Comparison of ENCODE assay signal across 21 cellular contexts in genomic region chr4:4413373-4413725, GRCh38. TPM values are rescaled to one million over a fixed set of nuclear protein-coding genes. Genes with fewer than 3 reads are reported as not detected.
DNase-seq lines count a peak whose midpoint lies in the region; ATAC-seq, FAIRE-seq and TF ChIP-seq lines count a peak whose summit lies in the region.
"Had no signal": no experiment of that assay in that cellular context is flagged by ENCODE, and none has a peak within 500 bp of the region (broad histone marks: within the 10 kb centered on the region; RNA-seq: fewer than 3 reads in every experiment).

No MANE protein-coding gene starts in this region.

- in situ Hi-C loops in HepG2 (cut with HindIII; ENCODE audit: extremely low pct_ligation_motif_present, low pct_unique_long_range_greater_than_20kb): no loop called here

- no peak for TF ChIP-seq CTCF in HepG2 (CRISPR knock-in tag; IDR thresholded peaks at IDR 0.05)
- TF ChIP-seq CTCF in sigmoid colon (IDR thresholded peaks at IDR 0.05): no peak
- no peak for TF ChIP-seq CTCF in hepatocyte (IDR thresholded peaks at IDR 0.05; ENCODE audit: poor library complexity)
- no peak for TF ChIP-seq CTCF in foreskin fibroblast (IDR thresholded peaks at IDR 0.05; ENCODE audit: low read depth, low read length)

- TF ChIP-seq EP300 in HepG2 (IDR thresholded peaks at IDR 0.05; ENCODE audit: low read depth in 2 of 2, low read length in 2 of 2) (no peak), HepG2 (CRISPR knock-in tag; IDR thresholded peaks at IDR 0.05; ENCODE audit: borderline replicate concordance) (no peak), sigmoid colon (IDR thresholded peaks at IDR 0.05) (no peak)

- H3K27ac ChIP-seq in CD8-positive, alpha-beta memory T cell (ENCODE audit: low read depth, low read length): no peak overlapping the region
- H3K27ac ChIP-seq in HepG2 (ENCODE audit: extremely low read length, insufficient read depth, low read length): no peak overlapping the region
- no peak overlapping the region for H3K27ac ChIP-seq in sigmoid colon
- H3K27ac ChIP-seq in hepatocyte: no peak overlapping the region
- H3K27ac ChIP-seq: GM23248, KMS-11, SJSA1 had no signal

- DNase-seq in CD8-positive, alpha-beta memory T cell: no peak
- DNase-seq in HepG2 (ENCODE audit: low spot score) (no peak), sigmoid colon (peak; percentile 44), hepatocyte (ENCODE audit: low spot score) (no peak), foreskin fibroblast (no peak)
- no peak for DNase-seq in activated CD8-positive, alpha-beta memory T cell treated with anti-CD3 and anti-CD28 coated beads, Interleukin-2, amount 10 ng/mL, durations not matched to agents 7 days and 5 days
- DNase-seq: Caco-2; CD4-positive, CD25-positive, alpha-beta regulatory T cell; DMS 273 treated with DMSO at 0.1 percent for 48 hours; DMS79 treated with DMSO at 0.1 percent for 48 hours; GM23248; NCI-H1105; NCI-H146; NCI-H2029; NCI-H345; NCI-H774 had no signal

- H3K4me3 Mint-ChIP-seq in CD8-positive, alpha-beta memory T cell: no peak overlapping the region
- H3K4me3 Mint-ChIP-seq in activated T-helper 17 cell treated with anti-CD3 and anti-CD28 coated beads, Interleukin-2, amount 50 U/mL, for 72 hours: no peak overlapping the region
- no peak overlapping the region for H3K4me3 Mint-ChIP-seq in activated CD8-positive, alpha-beta memory T cell treated with anti-CD3 and anti-CD28 coated beads, Interleukin-2, amount 10 ng/mL, durations not matched to agents 7 days and 5 days
- H3K4me3 Mint-ChIP-seq: CD4-positive, CD25-positive, alpha-beta regulatory T cell had no signal

- H3K36me3 Mint-ChIP-seq in CD8-positive, alpha-beta memory T cell: peaks cover 2 to 56% (median 7%) of the 10 kb centered on the region in 3 donors
- peaks cover 24% of the 10 kb centered on the region for H3K36me3 Mint-ChIP-seq in activated T-helper 17 cell treated with anti-CD3 and anti-CD28 coated beads, Interleukin-2, amount 50 U/mL, for 72 hours (ENCODE audit: low read depth)
- peaks cover 4% of the 10 kb centered on the region for H3K36me3 Mint-ChIP-seq in activated CD8-positive, alpha-beta memory T cell treated with anti-CD3 and anti-CD28 coated beads, Interleukin-2, amount 10 ng/mL, durations not matched to agents 7 days and 5 days

- H3K36me3 ChIP-seq in CD8-positive, alpha-beta memory T cell (ENCODE audit: insufficient read depth, low read length): peaks cover 6% of the 10 kb centered on the region
- H3K36me3 ChIP-seq in HepG2 (replicated peaks in 1 of 2; ENCODE audit: control insufficient read depth in 1 of 2, insufficient read depth in 2 of 2, low read length in 2 of 2) (no peaks in the 10 kb centered on the region), sigmoid colon (peaks cover 0 to 10% (median 0%) of the 10 kb centered on the region in 4 donors), hepatocyte (replicated peaks; ENCODE audit: insufficient read depth, low read depth) (no peaks in the 10 kb centered on the region)
- H3K36me3 ChIP-seq: SJSA1 had no signal

- peaks cover 0 to 2% (median 0%) of the 10 kb centered on the region in 5 donors for H3K9me3 Mint-ChIP-seq in CD8-positive, alpha-beta memory T cell
- no peaks in the 10 kb centered on the region for H3K9me3 Mint-ChIP-seq in activated T-helper 17 cell treated with anti-CD3 and anti-CD28 coated beads, Interleukin-2, amount 50 U/mL, for 72 hours
- no peaks in the 10 kb centered on the region for H3K9me3 Mint-ChIP-seq in activated CD8-positive, alpha-beta memory T cell treated with anti-CD3 and anti-CD28 coated beads, Interleukin-2, amount 10 ng/mL, durations not matched to agents 7 days and 5 days (ENCODE audit: low read depth)

- H3K4me1 Mint-ChIP-seq in CD8-positive, alpha-beta memory T cell: peaks cover 7 to 19% (median 18%) of the 10 kb centered on the region in 3 donors
- peaks cover 18% of the 10 kb centered on the region for H3K4me1 Mint-ChIP-seq in activated T-helper 17 cell treated with anti-CD3 and anti-CD28 coated beads, Interleukin-2, amount 50 U/mL, for 72 hours
- H3K4me1 Mint-ChIP-seq in activated CD8-positive, alpha-beta memory T cell treated with anti-CD3 and anti-CD28 coated beads, Interleukin-2, amount 10 ng/mL, durations not matched to agents 7 days and 5 days: no peaks in the 10 kb centered on the region

- H3K9me2 ChIP-seq in hepatocyte (replicated peaks; ENCODE audit: insufficient read depth): no peaks in the 10 kb centered on the region

- H3K79me2 ChIP-seq in HepG2 (ENCODE audit: insufficient read depth, low read length) (no peaks in the 10 kb centered on the region), hepatocyte (no peaks in the 10 kb centered on the region)

- WGBS in HepG2 (ENCODE audit: low lambda C conversion rate): 93% methylated on average over 10 of the region's 10 CpGs
- WGBS in sigmoid colon, 2 donors: 87 to 89% methylated on average over 10 of the region's 10 CpGs
- 96% methylated on average over 9 of the region's 10 CpGs for WGBS in hepatocyte (ENCODE audit: low lambda C conversion rate, missing lambda C conversion rate)

- TF ChIP-seq POLR2A in HepG2 (IDR thresholded peaks at IDR 0.05; ENCODE audit: insufficient read depth in 1 of 2, low read depth in 2 of 2, low read length in 2 of 2) (no peak), sigmoid colon (IDR thresholded peaks at IDR 0.05) (no peak)

- no peak for FAIRE-seq in HepG2 (lab: Jason Lieb, UNC)

- no peaks in the 10 kb centered on the region for H3K27me3 ChIP-seq in CD8-positive, alpha-beta memory T cell (ENCODE audit: insufficient read depth, low read length, poor library complexity, severe bottlenecking)
- H3K27me3 ChIP-seq in HepG2 (ENCODE audit: control insufficient read depth in 1 of 2, insufficient read depth in 2 of 2, low read length in 2 of 2) (peaks cover 0 to 7% of the 10 kb centered on the region in 2 experiments; a peak in 1 of 5 replicates), sigmoid colon (no peaks in the 10 kb centered on the region), hepatocyte (no peaks in the 10 kb centered on the region)

- BruUV-seq in HepG2 (replicated peaks; lab: Mats Ljungman, UMichigan): no TSS peak

- H3K4me2 ChIP-seq in HepG2 (ENCODE audit: low read depth, low read length) (no peak overlapping the region), hepatocyte (no peak overlapping the region)
- H3K4me2 ChIP-seq: KMS-11 had no signal

- H3K9me3 ChIP-seq in CD8-positive, alpha-beta memory T cell (ENCODE audit: low read length): no peaks in the 10 kb centered on the region
- H3K9me3 ChIP-seq in HepG2 (ENCODE audit: low read length) (no peaks in the 10 kb centered on the region), sigmoid colon (no peaks in the 10 kb centered on the region), hepatocyte (ENCODE audit: low read depth) (no peaks in the 10 kb centered on the region)
- H3K9me3 ChIP-seq: Caco-2, HAP-1, SJSA1 had no signal

- POLR2A ChIA-PET in CD8-positive, alpha-beta memory T cell (lab: Charles Lee): no interaction called here
- POLR2A ChIA-PET in HepG2 (lab: Yijun Ruan, JAX): no interaction called here

- no peak overlapping the region for H3K9ac ChIP-seq in HepG2 (ENCODE audit: insufficient read depth, low read depth, low read length)
- H3K9ac ChIP-seq: GM23248, KMS-11 had no signal

- no peak for TF ChIP-seq RAD21 in HepG2 (CRISPR knock-in tag; IDR thresholded peaks at IDR 0.05)

- CTCF ChIA-PET in CD8-positive, alpha-beta memory T cell (lab: Charles Lee): interaction anchor here (1.3 to 1.4 kb wide), 2 partner anchors 18 to 95 kb away, joined by 3 to 4 read pairs; no protein-coding TSS in a partner anchor
- CTCF ChIA-PET in HepG2 (lab: Yijun Ruan, JAX; ENCODE audit: low intra/inter-chr PET ratio, low total read pairs): no interaction called here
- CTCF ChIA-PET in activated CD8-positive, alpha-beta memory T cell treated with anti-CD3 and anti-CD28 coated beads, Interleukin-2, amount 10 ng/mL, durations not matched to agents 7 days and 5 days (lab: Charles Lee): no interaction called here

- H4K20me1 ChIP-seq in HepG2 (ENCODE audit: insufficient read depth, low read length): no peaks in the 10 kb centered on the region
- no peaks in the 10 kb centered on the region for H4K20me1 ChIP-seq in hepatocyte (ENCODE audit: insufficient read depth, poor library complexity, severe bottlenecking)

- no peak for ATAC-seq in activated T-helper 17 cell treated with anti-CD3 and anti-CD28 coated beads, Interleukin-2, amount 50 U/mL, for 72 hours (replicated peaks)
- no peak for ATAC-seq in HepG2
- no peak for ATAC-seq in activated CD8-positive, alpha-beta memory T cell treated with anti-CD3 and anti-CD28 coated beads, Interleukin-2, amount 10 ng/mL, durations not matched to agents 7 days and 5 days
- ATAC-seq: Panc1 had no signal

- H3K27ac Mint-ChIP-seq in CD8-positive, alpha-beta memory T cell: peak overlapping the region in 6 of 8 donors; percentile 15 to 70 (median 54)
- peak overlapping the region; percentile 76 for H3K27ac Mint-ChIP-seq in activated T-helper 17 cell treated with anti-CD3 and anti-CD28 coated beads, Interleukin-2, amount 50 U/mL, for 72 hours
- H3K27ac Mint-ChIP-seq in activated CD8-positive, alpha-beta memory T cell treated with anti-CD3 and anti-CD28 coated beads, Interleukin-2, amount 10 ng/mL, durations not matched to agents 7 days and 5 days: no peak overlapping the region
- H3K27ac Mint-ChIP-seq: CD4-positive, CD25-positive, alpha-beta regulatory T cell had no signal

- H2AFZ ChIP-seq in HepG2 (ENCODE audit: low read length) (no peak overlapping the region), hepatocyte (no peak overlapping the region)
- H2AFZ ChIP-seq: GM23248 had no signal

- intact Hi-C loops in HepG2 (cut with micrococcal nuclease; ENCODE audit: unreplicated experiment): no loop called here
- intact Hi-C loops in sigmoid colon (cut with DNase I): no loop called here

- no peaks in the 10 kb centered on the region for H3K27me3 Mint-ChIP-seq in CD8-positive, alpha-beta memory T cell
- no peaks in the 10 kb centered on the region for H3K27me3 Mint-ChIP-seq in activated T-helper 17 cell treated with anti-CD3 and anti-CD28 coated beads, Interleukin-2, amount 50 U/mL, for 72 hours
- H3K27me3 Mint-ChIP-seq in activated CD8-positive, alpha-beta memory T cell treated with anti-CD3 and anti-CD28 coated beads, Interleukin-2, amount 10 ng/mL, durations not matched to agents 7 days and 5 days: no peaks in the 10 kb centered on the region
- H3K27me3 Mint-ChIP-seq: CD4-positive, CD25-positive, alpha-beta regulatory T cell had no signal

- no peak overlapping the region for H3K4me3 ChIP-seq in CD8-positive, alpha-beta memory T cell (ENCODE audit: low read length)
- H3K4me3 ChIP-seq in HepG2 (replicated peaks in 1 of 3; ENCODE audit: insufficient read depth in 1 of 3, low read depth in 2 of 3, low read length in 3 of 3) (no peak overlapping the region), sigmoid colon (no peak overlapping the region), hepatocyte (no peak overlapping the region), foreskin fibroblast (ENCODE audit: low read depth in 1 of 2, low read length in 2 of 2) (no peak overlapping the region)
- H3K4me3 ChIP-seq: GM23248, HAP-1, SJSA1 had no signal

- H3K4me1 ChIP-seq in CD8-positive, alpha-beta memory T cell (ENCODE audit: insufficient read depth, low read length): peaks cover 5% of the 10 kb centered on the region
- H3K4me1 ChIP-seq in HepG2 (ENCODE audit: insufficient read depth, low read length) (no peaks in the 10 kb centered on the region), sigmoid colon (no peaks in the 10 kb centered on the region), hepatocyte (ENCODE audit: insufficient read depth) (no peaks in the 10 kb centered on the region)
- H3K4me1 ChIP-seq: Caco-2, HAP-1, SJSA1 had no signal

RNA-seq across cellular contexts. Expression of gene NSG1, which starts 26.4 kb away (rescaled TPM):
- 10 to 100 TPM; 15.1 to 16.3 TPM for total RNA-seq in CD8-positive, alpha-beta memory T cell
- polyA plus RNA-seq in CD8-positive, alpha-beta memory T cell: 49.8 TPM
- 10 to 100 TPM in 1 of 2 donors, 1 to 10 TPM in 1; 7.0 to 12.8 TPM for total RNA-seq in activated T-helper 17 cell treated with anti-CD3 and anti-CD28 coated beads, Interleukin-2, amount 50 U/mL, for 72 hours
- total RNA-seq in HepG2 (2016; rRNA removed; fragmentation: Illumina TruSeq; extraction: Trizol) (not detected in 2 replicates), sigmoid colon (1 to 10 TPM; 2.3 to 9.6 (median 5.6) TPM), hepatocyte (30.2 and 36.9 TPM in 2 replicates)
- not detected in 2 replicates for total RNA-seq in HepG2 (2016; cell fraction: cytosol; rRNA removed; fragmentation: Illumina TruSeq; extraction: Trizol; ENCODE audit: low read depth)
- total RNA-seq in HepG2 (2016; cell fraction: insoluble cytoplasmic fraction; rRNA removed; fragmentation: Illumina TruSeq; extraction: Trizol): not detected in 2 replicates
- not detected in 2 replicates for total RNA-seq in HepG2 (2016; cell fraction: membrane; rRNA removed; fragmentation: Illumina TruSeq; extraction: Trizol)
- not detected in 2 replicates for total RNA-seq in HepG2 (2016; cell fraction: nucleus; rRNA removed; fragmentation: Illumina TruSeq; extraction: Trizol)
- polyA plus RNA-seq in HepG2 (2011; rRNA removed) (not detected in 2 replicates), sigmoid colon (1 to 10 TPM; 1.4 to 3.8 (median 1.8) TPM), hepatocyte (70.1 and 77.5 TPM in 2 replicates)
- polyA plus RNA-seq in HepG2 (2011; cell fraction: cytosol; rRNA removed): not detected in 2 replicates
- polyA plus RNA-seq in HepG2 (2011; cell fraction: nucleus; rRNA removed): not detected in 2 replicates
- polyA plus RNA-seq in HepG2 (2012): not detected in 2 replicates
- not detected in 2 replicates for polyA plus RNA-seq in HepG2 (2016; cell fraction: cytosol; fragmentation: Illumina TruSeq; extraction: Trizol; ENCODE audit: low read depth)
- polyA plus RNA-seq in HepG2 (2016; cell fraction: insoluble cytoplasmic fraction; fragmentation: Illumina TruSeq; extraction: Trizol; ENCODE audit: low read depth): not detected in 2 replicates
- polyA plus RNA-seq in HepG2 (2016; cell fraction: membrane; fragmentation: Illumina TruSeq; extraction: Trizol; ENCODE audit: low read depth): not detected in 2 replicates
- not detected in 2 replicates for polyA plus RNA-seq in HepG2 (2016; cell fraction: nucleus; fragmentation: Illumina TruSeq; extraction: Trizol; ENCODE audit: insufficient read depth, low read depth)
- not detected in 2 replicates for polyA minus RNA-seq in HepG2 (2011; rRNA and poly(A)+ RNA removed; ENCODE audit: low replicate concordance)
- polyA minus RNA-seq in HepG2 (2011; cell fraction: cytosol; rRNA and poly(A)+ RNA removed): not detected in 2 replicates
- not detected in 2 replicates for polyA minus RNA-seq in HepG2 (2011; cell fraction: nucleus; rRNA and poly(A)+ RNA removed)
- 1 to 10 TPM; 3.4 to 9.8 TPM for total RNA-seq in activated CD8-positive, alpha-beta memory T cell treated with anti-CD3 and anti-CD28 coated beads, Interleukin-2, amount 10 ng/mL, durations not matched to agents 7 days and 5 days
- total RNA-seq: SJSA1 had no signal
